In the genomic region with DNA sequence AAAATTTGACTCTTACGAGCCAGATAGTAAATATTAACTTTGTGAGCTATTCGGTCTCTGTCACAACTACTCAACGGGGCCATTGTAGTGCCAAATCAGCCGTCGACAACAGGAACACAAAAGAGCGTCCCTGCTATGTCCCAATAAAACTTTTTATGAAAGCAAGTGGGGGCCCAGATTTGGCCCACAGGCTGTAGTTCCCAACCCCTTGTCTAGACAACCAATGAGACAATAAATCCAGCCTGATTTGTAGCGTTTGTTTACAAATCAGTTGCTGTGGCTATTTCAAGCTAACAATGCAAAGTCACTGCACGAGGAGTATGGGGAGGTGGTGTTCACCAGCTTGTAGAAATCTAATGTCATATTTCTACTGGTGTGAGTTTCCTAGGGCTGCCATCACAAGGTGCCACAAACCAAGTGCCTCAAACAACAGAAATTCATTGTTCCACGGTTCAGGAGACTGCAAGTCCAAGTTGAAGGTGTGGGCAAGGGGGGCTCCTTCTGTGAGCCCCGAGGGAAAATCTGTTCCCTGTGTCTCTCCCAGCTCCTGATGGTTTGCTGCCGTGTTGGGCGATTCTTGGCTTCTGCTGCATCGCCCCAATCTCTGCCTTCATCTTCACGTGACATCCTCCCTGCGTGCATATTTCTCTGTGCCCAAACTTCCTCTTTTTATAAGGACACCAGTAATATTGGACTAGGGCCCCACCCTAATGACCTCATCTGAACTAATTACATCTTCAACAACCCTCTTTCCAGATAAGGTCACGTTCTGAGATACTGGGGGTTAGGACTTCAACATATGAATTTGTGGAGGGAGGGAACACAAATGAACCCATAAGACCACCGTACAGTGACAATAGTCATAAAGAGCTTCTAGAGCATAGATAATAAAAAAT, we compare ENCODE assay signal across 1 cellular context.
TF ChIP-seq lines count a peak whose summit lies in the region.

No MANE protein-coding gene starts in this region.

TF ChIP-seq in K562, 482 proteins besides CTCF, POLR2A, EP300 and RAD21 (continued from another document and continues in another):
- TF ChIP-seq, protein P1, sequence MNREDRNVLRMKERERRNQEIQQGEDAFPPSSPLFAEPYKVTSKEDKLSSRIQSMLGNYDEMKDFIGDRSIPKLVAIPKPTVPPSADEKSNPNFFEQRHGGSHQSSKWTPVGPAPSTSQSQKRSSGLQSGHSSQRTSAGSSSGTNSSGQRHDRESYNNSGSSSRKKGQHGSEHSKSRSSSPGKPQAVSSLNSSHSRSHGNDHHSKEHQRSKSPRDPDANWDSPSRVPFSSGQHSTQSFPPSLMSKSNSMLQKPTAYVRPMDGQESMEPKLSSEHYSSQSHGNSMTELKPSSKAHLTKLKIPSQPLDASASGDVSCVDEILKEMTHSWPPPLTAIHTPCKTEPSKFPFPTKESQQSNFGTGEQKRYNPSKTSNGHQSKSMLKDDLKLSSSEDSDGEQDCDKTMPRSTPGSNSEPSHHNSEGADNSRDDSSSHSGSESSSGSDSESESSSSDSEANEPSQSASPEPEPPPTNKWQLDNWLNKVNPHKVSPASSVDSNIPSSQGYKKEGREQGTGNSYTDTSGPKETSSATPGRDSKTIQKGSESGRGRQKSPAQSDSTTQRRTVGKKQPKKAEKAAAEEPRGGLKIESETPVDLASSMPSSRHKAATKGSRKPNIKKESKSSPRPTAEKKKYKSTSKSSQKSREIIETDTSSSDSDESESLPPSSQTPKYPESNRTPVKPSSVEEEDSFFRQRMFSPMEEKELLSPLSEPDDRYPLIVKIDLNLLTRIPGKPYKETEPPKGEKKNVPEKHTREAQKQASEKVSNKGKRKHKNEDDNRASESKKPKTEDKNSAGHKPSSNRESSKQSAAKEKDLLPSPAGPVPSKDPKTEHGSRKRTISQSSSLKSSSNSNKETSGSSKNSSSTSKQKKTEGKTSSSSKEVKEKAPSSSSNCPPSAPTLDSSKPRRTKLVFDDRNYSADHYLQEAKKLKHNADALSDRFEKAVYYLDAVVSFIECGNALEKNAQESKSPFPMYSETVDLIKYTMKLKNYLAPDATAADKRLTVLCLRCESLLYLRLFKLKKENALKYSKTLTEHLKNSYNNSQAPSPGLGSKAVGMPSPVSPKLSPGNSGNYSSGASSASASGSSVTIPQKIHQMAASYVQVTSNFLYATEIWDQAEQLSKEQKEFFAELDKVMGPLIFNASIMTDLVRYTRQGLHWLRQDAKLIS (CRISPR knock-in tag; IDR thresholded peaks at IDR 0.05), result no peak
- no peak for TF ChIP-seq RBM14 (IDR thresholded peaks at IDR 0.05; ENCODE audit: borderline replicate concordance, insufficient read depth, low read depth, low read length)
- TF ChIP-seq, protein P2, sequence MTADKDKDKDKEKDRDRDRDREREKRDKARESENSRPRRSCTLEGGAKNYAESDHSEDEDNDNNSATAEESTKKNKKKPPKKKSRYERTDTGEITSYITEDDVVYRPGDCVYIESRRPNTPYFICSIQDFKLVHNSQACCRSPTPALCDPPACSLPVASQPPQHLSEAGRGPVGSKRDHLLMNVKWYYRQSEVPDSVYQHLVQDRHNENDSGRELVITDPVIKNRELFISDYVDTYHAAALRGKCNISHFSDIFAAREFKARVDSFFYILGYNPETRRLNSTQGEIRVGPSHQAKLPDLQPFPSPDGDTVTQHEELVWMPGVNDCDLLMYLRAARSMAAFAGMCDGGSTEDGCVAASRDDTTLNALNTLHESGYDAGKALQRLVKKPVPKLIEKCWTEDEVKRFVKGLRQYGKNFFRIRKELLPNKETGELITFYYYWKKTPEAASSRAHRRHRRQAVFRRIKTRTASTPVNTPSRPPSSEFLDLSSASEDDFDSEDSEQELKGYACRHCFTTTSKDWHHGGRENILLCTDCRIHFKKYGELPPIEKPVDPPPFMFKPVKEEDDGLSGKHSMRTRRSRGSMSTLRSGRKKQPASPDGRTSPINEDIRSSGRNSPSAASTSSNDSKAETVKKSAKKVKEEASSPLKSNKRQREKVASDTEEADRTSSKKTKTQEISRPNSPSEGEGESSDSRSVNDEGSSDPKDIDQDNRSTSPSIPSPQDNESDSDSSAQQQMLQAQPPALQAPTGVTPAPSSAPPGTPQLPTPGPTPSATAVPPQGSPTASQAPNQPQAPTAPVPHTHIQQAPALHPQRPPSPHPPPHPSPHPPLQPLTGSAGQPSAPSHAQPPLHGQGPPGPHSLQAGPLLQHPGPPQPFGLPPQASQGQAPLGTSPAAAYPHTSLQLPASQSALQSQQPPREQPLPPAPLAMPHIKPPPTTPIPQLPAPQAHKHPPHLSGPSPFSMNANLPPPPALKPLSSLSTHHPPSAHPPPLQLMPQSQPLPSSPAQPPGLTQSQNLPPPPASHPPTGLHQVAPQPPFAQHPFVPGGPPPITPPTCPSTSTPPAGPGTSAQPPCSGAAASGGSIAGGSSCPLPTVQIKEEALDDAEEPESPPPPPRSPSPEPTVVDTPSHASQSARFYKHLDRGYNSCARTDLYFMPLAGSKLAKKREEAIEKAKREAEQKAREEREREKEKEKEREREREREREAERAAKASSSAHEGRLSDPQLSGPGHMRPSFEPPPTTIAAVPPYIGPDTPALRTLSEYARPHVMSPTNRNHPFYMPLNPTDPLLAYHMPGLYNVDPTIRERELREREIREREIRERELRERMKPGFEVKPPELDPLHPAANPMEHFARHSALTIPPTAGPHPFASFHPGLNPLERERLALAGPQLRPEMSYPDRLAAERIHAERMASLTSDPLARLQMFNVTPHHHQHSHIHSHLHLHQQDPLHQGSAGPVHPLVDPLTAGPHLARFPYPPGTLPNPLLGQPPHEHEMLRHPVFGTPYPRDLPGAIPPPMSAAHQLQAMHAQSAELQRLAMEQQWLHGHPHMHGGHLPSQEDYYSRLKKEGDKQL (CRISPR knock-in tag; IDR thresholded peaks at IDR 0.05; ENCODE audit: borderline replicate concordance), result no peak
- TF ChIP-seq TRIM24 (IDR thresholded peaks at IDR 0.05), result peak; percentile 79 to 87
- TF ChIP-seq LARP7 (IDR thresholded peaks at IDR 0.05), result no peak
- TF ChIP-seq PHF20 (IDR thresholded peaks at IDR 0.05; ENCODE audit: partially characterized antibody), result no peak
- no peak for TF ChIP-seq PHF8 (IDR thresholded peaks at IDR 0.05; ENCODE audit: borderline replicate concordance, low read length)
- TF ChIP-seq, protein P3, sequence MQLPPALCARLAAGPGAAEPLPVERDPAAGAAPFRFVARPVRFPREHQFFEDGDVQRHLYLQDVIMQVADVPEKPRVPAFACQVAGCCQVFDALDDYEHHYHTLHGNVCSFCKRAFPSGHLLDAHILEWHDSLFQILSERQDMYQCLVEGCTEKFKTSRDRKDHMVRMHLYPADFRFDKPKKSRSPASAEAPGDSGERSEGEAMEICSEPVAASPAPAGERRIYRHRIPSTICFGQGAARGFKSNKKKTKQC (CRISPR knock-in tag; IDR thresholded peaks at IDR 0.05), result no peak
- no peak for TF ChIP-seq ZNF436 (CRISPR knock-in tag; IDR thresholded peaks at IDR 0.05)
- TF ChIP-seq NUFIP1 (IDR thresholded peaks at IDR 0.05; ENCODE audit: partially characterized antibody), result no peak
- peak; percentile 83 for TF ChIP-seq DPF2 (IDR thresholded peaks at IDR 0.05)
- no peak for TF ChIP-seq HMG20B (CRISPR knock-in tag; IDR thresholded peaks at IDR 0.05)
- peak; percentile 85 for TF ChIP-seq RAD51 (IDR thresholded peaks at IDR 0.05; ENCODE audit: borderline replicate concordance, low read depth)
- TF ChIP-seq KLF16 (IDR thresholded peaks at IDR 0.05), result no peak
- no peak for TF ChIP-seq HEY1 (CRISPR knock-in tag; IDR thresholded peaks at IDR 0.05; ENCODE audit: borderline replicate concordance)
- TF ChIP-seq, protein P4, sequence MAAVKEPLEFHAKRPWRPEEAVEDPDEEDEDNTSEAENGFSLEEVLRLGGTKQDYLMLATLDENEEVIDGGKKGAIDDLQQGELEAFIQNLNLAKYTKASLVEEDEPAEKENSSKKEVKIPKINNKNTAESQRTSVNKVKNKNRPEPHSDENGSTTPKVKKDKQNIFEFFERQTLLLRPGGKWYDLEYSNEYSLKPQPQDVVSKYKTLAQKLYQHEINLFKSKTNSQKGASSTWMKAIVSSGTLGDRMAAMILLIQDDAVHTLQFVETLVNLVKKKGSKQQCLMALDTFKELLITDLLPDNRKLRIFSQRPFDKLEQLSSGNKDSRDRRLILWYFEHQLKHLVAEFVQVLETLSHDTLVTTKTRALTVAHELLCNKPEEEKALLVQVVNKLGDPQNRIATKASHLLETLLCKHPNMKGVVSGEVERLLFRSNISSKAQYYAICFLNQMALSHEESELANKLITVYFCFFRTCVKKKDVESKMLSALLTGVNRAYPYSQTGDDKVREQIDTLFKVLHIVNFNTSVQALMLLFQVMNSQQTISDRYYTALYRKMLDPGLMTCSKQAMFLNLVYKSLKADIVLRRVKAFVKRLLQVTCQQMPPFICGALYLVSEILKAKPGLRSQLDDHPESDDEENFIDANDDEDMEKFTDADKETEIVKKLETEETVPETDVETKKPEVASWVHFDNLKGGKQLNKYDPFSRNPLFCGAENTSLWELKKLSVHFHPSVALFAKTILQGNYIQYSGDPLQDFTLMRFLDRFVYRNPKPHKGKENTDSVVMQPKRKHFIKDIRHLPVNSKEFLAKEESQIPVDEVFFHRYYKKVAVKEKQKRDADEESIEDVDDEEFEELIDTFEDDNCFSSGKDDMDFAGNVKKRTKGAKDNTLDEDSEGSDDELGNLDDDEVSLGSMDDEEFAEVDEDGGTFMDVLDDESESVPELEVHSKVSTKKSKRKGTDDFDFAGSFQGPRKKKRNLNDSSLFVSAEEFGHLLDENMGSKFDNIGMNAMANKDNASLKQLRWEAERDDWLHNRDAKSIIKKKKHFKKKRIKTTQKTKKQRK (IDR thresholded peaks at IDR 0.05; ENCODE audit: borderline replicate concordance, low read depth, low read length), result no peak
- TF ChIP-seq, protein P5, sequence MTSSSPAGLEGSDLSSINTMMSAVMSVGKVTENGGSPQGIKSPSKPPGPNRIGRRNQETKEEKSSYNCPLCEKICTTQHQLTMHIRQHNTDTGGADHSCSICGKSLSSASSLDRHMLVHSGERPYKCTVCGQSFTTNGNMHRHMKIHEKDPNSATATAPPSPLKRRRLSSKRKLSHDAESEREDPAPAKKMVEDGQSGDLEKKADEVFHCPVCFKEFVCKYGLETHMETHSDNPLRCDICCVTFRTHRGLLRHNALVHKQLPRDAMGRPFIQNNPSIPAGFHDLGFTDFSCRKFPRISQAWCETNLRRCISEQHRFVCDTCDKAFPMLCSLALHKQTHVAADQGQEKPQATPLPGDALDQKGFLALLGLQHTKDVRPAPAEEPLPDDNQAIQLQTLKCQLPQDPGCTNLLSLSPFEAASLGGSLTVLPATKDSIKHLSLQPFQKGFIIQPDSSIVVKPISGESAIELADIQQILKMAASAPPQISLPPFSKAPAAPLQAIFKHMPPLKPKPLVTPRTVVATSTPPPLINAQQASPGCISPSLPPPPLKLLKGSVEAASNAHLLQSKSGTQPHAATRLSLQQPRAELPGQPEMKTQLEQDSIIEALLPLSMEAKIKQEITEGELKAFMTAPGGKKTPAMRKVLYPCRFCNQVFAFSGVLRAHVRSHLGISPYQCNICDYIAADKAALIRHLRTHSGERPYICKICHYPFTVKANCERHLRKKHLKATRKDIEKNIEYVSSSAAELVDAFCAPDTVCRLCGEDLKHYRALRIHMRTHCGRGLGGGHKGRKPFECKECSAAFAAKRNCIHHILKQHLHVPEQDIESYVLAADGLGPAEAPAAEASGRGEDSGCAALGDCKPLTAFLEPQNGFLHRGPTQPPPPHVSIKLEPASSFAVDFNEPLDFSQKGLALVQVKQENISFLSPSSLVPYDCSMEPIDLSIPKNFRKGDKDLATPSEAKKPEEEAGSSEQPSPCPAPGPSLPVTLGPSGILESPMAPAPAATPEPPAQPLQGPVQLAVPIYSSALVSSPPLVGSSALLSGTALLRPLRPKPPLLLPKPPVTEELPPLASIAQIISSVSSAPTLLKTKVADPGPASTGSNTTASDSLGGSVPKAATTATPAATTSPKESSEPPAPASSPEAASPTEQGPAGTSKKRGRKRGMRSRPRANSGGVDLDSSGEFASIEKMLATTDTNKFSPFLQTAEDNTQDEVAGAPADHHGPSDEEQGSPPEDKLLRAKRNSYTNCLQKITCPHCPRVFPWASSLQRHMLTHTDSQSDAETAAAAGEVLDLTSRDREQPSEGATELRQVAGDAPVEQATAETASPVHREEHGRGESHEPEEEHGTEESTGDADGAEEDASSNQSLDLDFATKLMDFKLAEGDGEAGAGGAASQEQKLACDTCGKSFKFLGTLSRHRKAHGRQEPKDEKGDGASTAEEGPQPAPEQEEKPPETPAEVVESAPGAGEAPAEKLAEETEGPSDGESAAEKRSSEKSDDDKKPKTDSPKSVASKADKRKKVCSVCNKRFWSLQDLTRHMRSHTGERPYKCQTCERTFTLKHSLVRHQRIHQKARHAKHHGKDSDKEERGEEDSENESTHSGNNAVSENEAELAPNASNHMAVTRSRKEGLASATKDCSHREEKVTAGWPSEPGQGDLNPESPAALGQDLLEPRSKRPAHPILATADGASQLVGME (CRISPR knock-in tag; IDR thresholded peaks at IDR 0.05), result no peak
- no peak for TF ChIP-seq HLTF (IDR thresholded peaks at IDR 0.05)
- TF ChIP-seq, protein P6, sequence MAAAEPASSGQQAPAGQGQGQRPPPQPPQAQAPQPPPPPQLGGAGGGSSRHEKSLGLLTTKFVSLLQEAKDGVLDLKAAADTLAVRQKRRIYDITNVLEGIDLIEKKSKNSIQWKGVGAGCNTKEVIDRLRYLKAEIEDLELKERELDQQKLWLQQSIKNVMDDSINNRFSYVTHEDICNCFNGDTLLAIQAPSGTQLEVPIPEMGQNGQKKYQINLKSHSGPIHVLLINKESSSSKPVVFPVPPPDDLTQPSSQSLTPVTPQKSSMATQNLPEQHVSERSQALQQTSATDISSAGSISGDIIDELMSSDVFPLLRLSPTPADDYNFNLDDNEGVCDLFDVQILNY (CRISPR knock-in tag; IDR thresholded peaks at IDR 0.05), result no peak
- peak; percentile 74 for TF ChIP-seq CREM (IDR thresholded peaks at IDR 0.05; ENCODE audit: low read depth)
- TF ChIP-seq, protein P7, sequence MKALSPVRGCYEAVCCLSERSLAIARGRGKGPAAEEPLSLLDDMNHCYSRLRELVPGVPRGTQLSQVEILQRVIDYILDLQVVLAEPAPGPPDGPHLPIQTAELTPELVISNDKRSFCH (CRISPR knock-in tag; IDR thresholded peaks at IDR 0.05), result no peak
- TF ChIP-seq, protein P7 (tag; IDR thresholded peaks at IDR 0.05), result no peak
- TF ChIP-seq EWSR1 (IDR thresholded peaks at IDR 0.05; ENCODE audit: borderline replicate concordance, low read depth, partially characterized antibody), result no peak
- no peak for TF ChIP-seq BDP1 (IDR thresholded peaks at IDR 0.05; ENCODE audit: insufficient read depth, insufficient read length)
- TF ChIP-seq MAZ (CRISPR knock-in tag; conservative IDR thresholded peaks at IDR 0.05 in 1 of 2, IDR thresholded peaks at IDR 0.05 in 1 of 2), result peak; percentile 36 to 37; a peak in 1 of 4 replicates
